Comparison of ENCODE assay signal across 22 cellular contexts in genomic region chr5:179478624-179479023, GRCh38.
"Had no signal": no experiment of that assay in that cellular context is flagged by ENCODE, and none has a peak within 500 bp of the region (broad histone marks: within the 10 kb centered on the region; RNA-seq: fewer than 3 reads in every experiment).

No MANE protein-coding gene starts in this region.

- H3K27ac ChIP-seq: brain microvascular endothelial cell, SK-N-MC had no signal

- H3K36me3 ChIP-seq: brain microvascular endothelial cell had no signal

- DNase-seq: activated CD4-positive, alpha-beta T cell treated with anti-CD3 and anti-CD28 coated beads, Interleukin-2, amount 10 ng/mL, durations not matched to agents 24 days and 14 days; activated CD4-positive, alpha-beta T cell treated with anti-CD3 and anti-CD28 coated beads, Interleukin-2, amount 50 U/mL, for 4 hours; activated CD8-positive, alpha-beta T cell treated with anti-CD3 and anti-CD28 coated beads for 36 hours; activated effector memory CD4-positive, alpha-beta T cell treated with anti-CD3 and anti-CD28 coated beads, Interleukin-2, amount 50 U/mL, for 16 hours; activated naive CD4-positive, alpha-beta T cell; activated naive CD4-positive, alpha-beta T cell treated with anti-CD3 and anti-CD28 coated beads, Interleukin-2, amount 50 U/mL, for 16 hours; activated naive CD8-positive, alpha-beta T cell treated with anti-CD3 and anti-CD28 coated beads for 36 hours; activated T-cell treated with anti-CD3 and anti-CD28 coated beads, Interleukin-2, amount 50 U/mL, for 1 hour; activated T-cell treated with anti-CD3 and anti-CD28 coated beads, Interleukin-2, amount 50 U/mL, for 72 hours; amniotic stem cell; brain microvascular endothelial cell; central memory CD4-positive, alpha-beta T cell; NCI-H1436 treated with DMSO at 0.1 percent for 48 hours; NCI-H1694 treated with DMSO at 0.1 percent for 48 hours; NCI-H2081; NCI-H2171 treated with DMSO at 0.1 percent for 48 hours; NCI-H2227 treated with DMSO at 0.1 percent for 48 hours; NCI-H524 treated with DMSO at 0.1 percent for 48 hours; Right ventricle myocardium superior; T1000 had no signal

- H3K27me3 ChIP-seq: brain microvascular endothelial cell had no signal

- ATAC-seq: activated CD8-positive, alpha-beta T cell treated with anti-CD3 and anti-CD28 coated beads for 36 hours; activated T-cell treated with anti-CD3 and anti-CD28 coated beads, Interleukin-2, amount 50 U/mL, for 72 hours; activated T-helper 17 cell treated with anti-CD3 and anti-CD28 coated beads, Interleukin-2, amount 50 U/mL, for 72 hours had no signal

- H3K4me3 ChIP-seq: SK-N-MC had no signal
